ENCODE assay signal across 17 cellular contexts in the genomic region with DNA sequence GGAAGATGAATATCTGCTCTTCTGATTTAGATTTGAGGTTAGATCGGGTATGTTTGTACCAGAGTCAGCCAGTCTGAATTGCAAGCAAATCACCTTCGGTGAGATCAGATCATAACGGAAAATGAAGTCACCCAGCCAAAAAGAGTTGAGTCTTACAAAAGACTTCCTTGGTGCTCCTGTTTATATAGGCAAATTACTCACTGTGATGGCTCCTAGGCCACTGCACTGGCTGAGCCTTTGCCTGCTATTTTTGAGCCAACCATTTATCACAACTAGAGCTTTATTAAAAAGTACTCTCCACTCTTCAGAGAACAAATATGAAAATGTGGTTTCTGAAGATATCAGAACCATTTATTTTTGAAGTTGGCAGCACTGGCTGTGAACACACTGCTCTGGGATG.
A peak's percentile ranks its signal among the peaks of the same experiment; 100 is the strongest.
DNase-seq lines count a peak whose midpoint lies in the region; ATAC-seq, FAIRE-seq and TF ChIP-seq lines count a peak whose summit lies in the region.
"Had no signal": no experiment of that assay in that cellular context is flagged by ENCODE, and none has a peak within 500 bp of the region (broad histone marks: within the 10 kb centered on the region; RNA-seq: fewer than 3 reads in every experiment).

No MANE protein-coding gene starts in this region.

- H3K27ac Mint-ChIP-seq in activated CD8-positive, alpha-beta T cell treated with anti-CD3 and anti-CD28 coated beads, Interleukin-2, amount 10 ng/mL, durations not matched to agents 7 days and 5 days, result no peak overlapping the region
- H3K27ac Mint-ChIP-seq in activated CD4-positive, alpha-beta T cell treated with anti-CD3 and anti-CD28 coated beads, Interleukin-2, amount 10 ng/mL, durations not matched to agents 7 days and 5 days, result no peak overlapping the region

- peak; percentile 38 for DNase-seq in NCI-H2029 treated with DMSO at 0.1 percent for 48 hours (lab: John Stamatoyannopoulos, UW)
- DNase-seq in NCI-H2029 (lab: John Stamatoyannopoulos, UW), result no peak
- DNase-seq in NCI-H1048 (lab: John Stamatoyannopoulos, UW), result peak; percentile 22
- DNase-seq in RCC 7860 (ENCODE audit: low spot score), result peak; percentile 27
- DNase-seq in thoracic aorta (ENCODE audit: low spot score), result no peak
- no peak for DNase-seq in ovary
- no peak for DNase-seq in activated CD8-positive, alpha-beta T cell treated with anti-CD3 and anti-CD28 coated beads, Interleukin-2, amount 10 ng/mL, durations not matched to agents 7 days and 5 days
- no peak for DNase-seq in activated CD4-positive, alpha-beta T cell treated with anti-CD3 and anti-CD28 coated beads, Interleukin-2, amount 10 ng/mL, durations not matched to agents 7 days and 5 days
- DNase-seq: 8988T, DMS 273 treated with DMSO at 0.1 percent for 48 hours, H7, KG1, NCI-H1436, NCI-H2081 treated with DMSO at 0.1 percent for 48 hours, NCI-H226, RPMI8226 had no signal

- intact Hi-C loops in ovary (cut with DNase I), result no loop called here

- peaks cover 3% of the 10 kb centered on the region for H3K27me3 Mint-ChIP-seq in activated CD8-positive, alpha-beta T cell treated with anti-CD3 and anti-CD28 coated beads, Interleukin-2, amount 10 ng/mL, durations not matched to agents 7 days and 5 days (ENCODE audit: low read depth)
- peaks cover 11% of the 10 kb centered on the region for H3K27me3 Mint-ChIP-seq in activated CD4-positive, alpha-beta T cell treated with anti-CD3 and anti-CD28 coated beads, Interleukin-2, amount 10 ng/mL, durations not matched to agents 7 days and 5 days

- no peaks in the 10 kb centered on the region for H3K9me3 ChIP-seq in thoracic aorta
- H3K9me3 ChIP-seq in ovary, result no peaks in the 10 kb centered on the region
- H3K9me3 ChIP-seq: BLaER1 treated with 17β-estradiol and CSF1 and Interleukin-3, amounts not matched to agents 10 nM and 100 nM had no signal

- no peak for FAIRE-seq in RCC 7860 (lab: Jason Lieb, UNC)

- POLR2A ChIA-PET in activated CD8-positive, alpha-beta T cell treated with anti-CD3 and anti-CD28 coated beads, Interleukin-2, amount 10 ng/mL, durations not matched to agents 7 days and 5 days (lab: Charles Lee), result no interaction called here
- POLR2A ChIA-PET in activated CD4-positive, alpha-beta T cell treated with anti-CD3 and anti-CD28 coated beads, Interleukin-2, amount 10 ng/mL, durations not matched to agents 7 days and 5 days (lab: Charles Lee), result no interaction called here

- H3K4me3 ChIP-seq in thoracic aorta (no peak overlapping the region), ovary (no peak overlapping the region)
- H3K4me3 ChIP-seq: BLaER1 treated with 17β-estradiol and CSF1 and Interleukin-3, amounts not matched to agents 10 nM and 100 nM had no signal

- CTCF ChIA-PET in activated CD8-positive, alpha-beta T cell treated with anti-CD3 and anti-CD28 coated beads, Interleukin-2, amount 10 ng/mL, durations not matched to agents 7 days and 5 days (lab: Charles Lee), result interaction anchor here (1.4 kb wide), 1 partner anchor 23 kb away, joined by 3 read pairs; no protein-coding TSS in a partner anchor
- CTCF ChIA-PET in activated CD4-positive, alpha-beta T cell treated with anti-CD3 and anti-CD28 coated beads, Interleukin-2, amount 10 ng/mL, durations not matched to agents 7 days and 5 days (lab: Charles Lee), result no interaction called here

- peaks cover 6 to 23% of the 10 kb centered on the region in 2 donors for H3K4me1 ChIP-seq in thoracic aorta (ENCODE audit: control insufficient read depth in 1 of 2, low read depth in 2 of 2)
- H3K4me1 ChIP-seq in ovary (ENCODE audit: insufficient read depth), result no peaks in the 10 kb centered on the region
- H3K4me1 ChIP-seq: BLaER1 treated with 17β-estradiol and CSF1 and Interleukin-3, amounts not matched to agents 10 nM and 100 nM had no signal

- 59 to 67% (median 64%) methylated on average over 3 of the region's 3 CpGs for WGBS in ovary, 3 donors

- H3K27ac ChIP-seq in thoracic aorta (peak overlapping the region in 1 of 2 donors; percentile 6), ovary (no peak overlapping the region)
- H3K27ac ChIP-seq: BLaER1 treated with 17β-estradiol and CSF1 and Interleukin-3, amounts not matched to agents 10 nM and 100 nM had no signal

- H3K4me1 Mint-ChIP-seq in activated CD8-positive, alpha-beta T cell treated with anti-CD3 and anti-CD28 coated beads, Interleukin-2, amount 10 ng/mL, durations not matched to agents 7 days and 5 days (ENCODE audit: low read depth), result no peaks in the 10 kb centered on the region
- H3K4me1 Mint-ChIP-seq in activated CD4-positive, alpha-beta T cell treated with anti-CD3 and anti-CD28 coated beads, Interleukin-2, amount 10 ng/mL, durations not matched to agents 7 days and 5 days, result no peaks in the 10 kb centered on the region

- TF ChIP-seq CTCF in thoracic aorta (IDR thresholded peaks at IDR 0.05) (no peak), ovary (IDR thresholded peaks at IDR 0.05) (no peak)

- ATAC-seq in thoracic aorta (ENCODE audit: insufficient number of reproducible peaks, low FRiP score, low read depth), result peak; percentile 65
- no peak for ATAC-seq in activated CD8-positive, alpha-beta T cell treated with anti-CD3 and anti-CD28 coated beads, Interleukin-2, amount 10 ng/mL, durations not matched to agents 7 days and 5 days

- H3K9me3 Mint-ChIP-seq in activated CD8-positive, alpha-beta T cell treated with anti-CD3 and anti-CD28 coated beads, Interleukin-2, amount 10 ng/mL, durations not matched to agents 7 days and 5 days (ENCODE audit: insufficient read depth), result no peaks in the 10 kb centered on the region
- H3K9me3 Mint-ChIP-seq in activated CD4-positive, alpha-beta T cell treated with anti-CD3 and anti-CD28 coated beads, Interleukin-2, amount 10 ng/mL, durations not matched to agents 7 days and 5 days, result no peaks in the 10 kb centered on the region

- H3K27me3 ChIP-seq in thoracic aorta (replicated peaks; ENCODE audit: insufficient read depth) (no peaks in the 10 kb centered on the region), ovary (no peaks in the 10 kb centered on the region)
- H3K27me3 ChIP-seq: BLaER1 treated with 17β-estradiol and CSF1 and Interleukin-3, amounts not matched to agents 10 nM and 100 nM had no signal

- H3K36me3 Mint-ChIP-seq in activated CD8-positive, alpha-beta T cell treated with anti-CD3 and anti-CD28 coated beads, Interleukin-2, amount 10 ng/mL, durations not matched to agents 7 days and 5 days (ENCODE audit: low read depth), result no peaks in the 10 kb centered on the region
- H3K36me3 Mint-ChIP-seq in activated CD4-positive, alpha-beta T cell treated with anti-CD3 and anti-CD28 coated beads, Interleukin-2, amount 10 ng/mL, durations not matched to agents 7 days and 5 days (ENCODE audit: low read depth), result no peaks in the 10 kb centered on the region

- no peak for TF ChIP-seq POLR2A in ovary (IDR thresholded peaks at IDR 0.05)

- no peaks in the 10 kb centered on the region for H3K36me3 ChIP-seq in thoracic aorta
- H3K36me3 ChIP-seq in ovary, result no peaks in the 10 kb centered on the region
- H3K36me3 ChIP-seq: BLaER1 treated with 17β-estradiol and CSF1 and Interleukin-3, amounts not matched to agents 10 nM and 100 nM had no signal

- TF ChIP-seq EP300 in ovary (IDR thresholded peaks at IDR 0.05), result no peak

- no peak overlapping the region for H3K4me3 Mint-ChIP-seq in activated CD8-positive, alpha-beta T cell treated with anti-CD3 and anti-CD28 coated beads, Interleukin-2, amount 10 ng/mL, durations not matched to agents 7 days and 5 days
- H3K4me3 Mint-ChIP-seq in activated CD4-positive, alpha-beta T cell treated with anti-CD3 and anti-CD28 coated beads, Interleukin-2, amount 10 ng/mL, durations not matched to agents 7 days and 5 days, result no peak overlapping the region

Comparison
In these comparisons a context has a peak if more than half of its experiments do, and no peak if none do; other contexts are left out.
1. DNase-seq: peak in NCI-H2029 treated with DMSO at 0.1 percent for 48 hours (single experiment), NCI-H1048 (single experiment) and RCC 7860 (single experiment); none in NCI-H2029 (single experiment), thoracic aorta (single experiment), ovary (0 of 5), activated CD8-positive, alpha-beta T cell treated with anti-CD3 and anti-CD28 coated beads, Interleukin-2, amount 10 ng/mL, durations not matched to agents 7 days and 5 days (single experiment) and activated CD4-positive, alpha-beta T cell treated with anti-CD3 and anti-CD28 coated beads, Interleukin-2, amount 10 ng/mL, durations not matched to agents 7 days and 5 days (single experiment).